9 cellular contexts compared by ENCODE assay signal in genomic region chr14:37185670-37186069, GRCh38. TPM values are rescaled to one million over a fixed set of nuclear protein-coding genes. Genes with fewer than 3 reads are reported as not detected.
"Had no signal": no experiment of that assay in that cellular context is flagged by ENCODE, and none has a peak within 500 bp of the region (broad histone marks: within the 10 kb centered on the region; RNA-seq: fewer than 3 reads in every experiment).

No MANE protein-coding gene starts in this region.

- H3K4me3 ChIP-seq: K562 had no signal

- H3K27ac ChIP-seq: HL-60, KMS-11 had no signal

- H3K4me2 ChIP-seq: KMS-11 had no signal

- ATAC-seq: K562 had no signal

- FAIRE-seq: HTR-8/SVneo had no signal

- H3K9ac ChIP-seq: KMS-11 had no signal

- DNase-seq: IMR-90, KBM-7, KG1 had no signal

RNA-seq across cellular contexts. Expression of gene MIPOL1, which starts 12.1 kb away (rescaled TPM):
- polyA plus RNA-seq: IgD-negative memory B cell had no signal

RNA-seq across cellular contexts. Expression of gene SLC25A21, which starts 13.3 kb away (rescaled TPM):
- total RNA-seq: HT-29 had no signal
- polyA plus RNA-seq: IgD-negative memory B cell had no signal
